10 cellular contexts compared by ENCODE assay signal in genomic region chr10:30535677-30536076, GRCh38.
"Had no signal": no experiment of that assay in that cellular context is flagged by ENCODE, and none has a peak within 500 bp of the region (broad histone marks: within the 10 kb centered on the region; RNA-seq: fewer than 3 reads in every experiment).

No MANE protein-coding gene starts in this region.

- H3K9me3 ChIP-seq: HAP-1 had no signal

- DNase-seq: GM23248, GOT3, H7, IMR-90, KG1 had no signal

- H3K27ac ChIP-seq: GM23248, HL-60 had no signal

- FAIRE-seq: HTR-8/SVneo, K562 had no signal

- ATAC-seq: HCT116, K562 had no signal

- H3K36me3 ChIP-seq: HAP-1 had no signal

- H3K4me3 ChIP-seq: GM23248, HAP-1, K562 had no signal
